In genomic region chr9:131657031-131657377, GRCh38 we compare ENCODE assay signal across 8 cellular contexts.
DNase-seq lines count a peak whose midpoint lies in the region; ATAC-seq and TF ChIP-seq lines count a peak whose summit lies in the region.

No MANE protein-coding gene starts in this region.

- no peak for TF ChIP-seq POLR2A in GM18505 (IDR thresholded peaks at IDR 0.05; ENCODE audit: borderline replicate concordance, extremely low read depth, insufficient read depth, insufficient read length)

- TF ChIP-seq CTCF in HFFc6 (IDR thresholded peaks at IDR 0.05) = no peak

- peaks cover 59% of the 10 kb centered on the region for H3K4me1 Mint-ChIP-seq in activated T-helper 2 cell treated with anti-CD3 and anti-CD28 coated beads, Interferon-gamma antibody, Interleukin-2, Interleukin-4, amounts not matched to agents 10 μg/mL and 5 μg/mL and 100 μg/mL, durations not matched to agents 14 hours and 24 hours and 36 hours (ENCODE audit: low read depth)
- peaks cover 36% of the 10 kb centered on the region for H3K4me1 Mint-ChIP-seq in HFFc6 (ENCODE audit: low read depth)

- peaks cover 18% of the 10 kb centered on the region for H3K36me3 Mint-ChIP-seq in activated T-helper 2 cell treated with anti-CD3 and anti-CD28 coated beads, Interferon-gamma antibody, Interleukin-2, Interleukin-4, amounts not matched to agents 10 μg/mL and 5 μg/mL and 100 μg/mL, durations not matched to agents 14 hours and 24 hours and 36 hours (ENCODE audit: low read depth)
- H3K36me3 Mint-ChIP-seq in HFFc6 (ENCODE audit: low read depth) = peaks cover 10% of the 10 kb centered on the region

- H3K27me3 Mint-ChIP-seq in activated T-helper 2 cell treated with anti-CD3 and anti-CD28 coated beads, Interferon-gamma antibody, Interleukin-2, Interleukin-4, amounts not matched to agents 10 μg/mL and 5 μg/mL and 100 μg/mL, durations not matched to agents 14 hours and 24 hours and 36 hours (ENCODE audit: low read depth) = no peaks in the 10 kb centered on the region
- H3K27me3 Mint-ChIP-seq in HFFc6 (ENCODE audit: insufficient read depth) = no peaks in the 10 kb centered on the region

- H3K27ac Mint-ChIP-seq in activated T-helper 2 cell treated with anti-CD3 and anti-CD28 coated beads, Interferon-gamma antibody, Interleukin-2, Interleukin-4, amounts not matched to agents 10 μg/mL and 5 μg/mL and 100 μg/mL, durations not matched to agents 14 hours and 24 hours and 36 hours = peak overlapping the region; percentile 89
- no peak overlapping the region; the same call in 1 of the 2 replicates for H3K27ac Mint-ChIP-seq in HFFc6

- H3K4me3 Mint-ChIP-seq in activated T-helper 2 cell treated with anti-CD3 and anti-CD28 coated beads, Interferon-gamma antibody, Interleukin-2, Interleukin-4, amounts not matched to agents 10 μg/mL and 5 μg/mL and 100 μg/mL, durations not matched to agents 14 hours and 24 hours and 36 hours (ENCODE audit: low read depth) = peak overlapping the region; percentile 28
- H3K4me3 Mint-ChIP-seq in HFFc6 = no peak overlapping the region

- no peak for DNase-seq in activated T-helper 2 cell treated with anti-CD3 and anti-CD28 coated beads, Interferon-gamma antibody, Interleukin-2, Interleukin-4, amounts not matched to agents 10 μg/mL and 5 μg/mL and 100 μg/mL, durations not matched to agents 14 hours and 24 hours and 36 hours (ENCODE audit: low spot score)
- DNase-seq in myocyte (ENCODE audit: low read depth) = peak; percentile 52
- no peak for DNase-seq in stimulated activated CD4-positive, alpha-beta T cell treated with anti-CD3 and anti-CD28 coated beads, Interleukin-4, amount 100 ng/mL, for 4 hours
- no peak for DNase-seq in HFFc6
- no peak for DNase-seq in NCI-H2196 treated with DMSO at 0.1 percent for 48 hours (lab: John Stamatoyannopoulos, UW; ENCODE audit: unreplicated experiment)

- peak; percentile 9 for ATAC-seq in GM18505 (IDR thresholded peaks at IDR 0.05; ENCODE audit: unreplicated experiment)
- peak; percentile 12 for ATAC-seq in HG02938 (IDR thresholded peaks at IDR 0.05; ENCODE audit: unreplicated experiment)
- ATAC-seq in HG03460 (IDR thresholded peaks at IDR 0.05; ENCODE audit: unreplicated experiment) = no peak

- intact Hi-C loops in activated T-helper 2 cell treated with anti-CD3 and anti-CD28 coated beads, Interferon-gamma antibody, Interleukin-2, Interleukin-4, amounts not matched to agents 10 μg/mL and 5 μg/mL and 100 μg/mL, durations not matched to agents 14 hours and 24 hours and 36 hours (cut with micrococcal nuclease) = loop anchor here (2.0 kb wide), 3 partner anchors 14 to 76 kb away; no protein-coding TSS in a partner anchor

- no peaks in the 10 kb centered on the region for H3K9me3 Mint-ChIP-seq in activated T-helper 2 cell treated with anti-CD3 and anti-CD28 coated beads, Interferon-gamma antibody, Interleukin-2, Interleukin-4, amounts not matched to agents 10 μg/mL and 5 μg/mL and 100 μg/mL, durations not matched to agents 14 hours and 24 hours and 36 hours
- no peaks in the 10 kb centered on the region for H3K9me3 Mint-ChIP-seq in HFFc6
